In the genomic region with DNA sequence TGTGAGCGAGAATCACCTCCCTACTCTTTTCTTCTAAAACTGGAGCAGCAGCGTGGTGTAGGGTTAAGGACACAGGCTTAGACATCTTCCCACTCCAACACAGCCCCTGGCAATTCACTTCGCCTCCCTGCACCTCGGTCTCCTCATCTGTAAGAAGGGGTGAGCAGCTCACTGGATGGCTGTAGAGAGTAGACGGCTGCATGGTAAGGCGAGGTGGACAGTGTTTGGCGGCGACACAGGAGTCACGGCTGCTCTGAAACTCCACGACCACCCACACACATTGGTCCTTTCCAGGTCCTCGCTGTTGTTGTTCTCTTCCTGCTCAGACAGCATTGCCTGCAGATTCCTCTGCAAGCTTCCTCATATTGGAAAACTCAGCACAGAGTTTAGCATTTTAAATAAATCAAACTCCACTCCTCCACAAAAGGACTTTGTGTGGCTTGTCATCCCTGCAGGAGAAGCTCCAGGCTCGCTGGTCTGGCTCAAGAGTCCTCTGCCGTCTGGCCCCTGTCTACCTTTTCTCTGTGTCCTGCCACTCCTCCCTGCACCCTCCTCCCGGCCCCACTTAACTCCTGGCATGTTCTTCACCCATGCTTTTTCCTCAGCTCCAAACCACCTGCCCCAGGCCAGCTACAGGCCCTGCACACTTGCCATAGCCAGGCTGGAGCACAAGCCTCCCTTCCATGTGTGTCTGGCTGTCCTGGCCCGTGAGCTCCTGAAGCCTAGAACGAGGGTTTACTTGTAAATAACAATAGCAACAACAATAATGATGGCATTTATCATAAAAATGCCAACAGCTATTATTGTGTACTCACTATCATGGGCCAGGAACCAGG, we compare ENCODE assay signal across 14 cellular contexts. TPM values are rescaled to one million over a fixed set of nuclear protein-coding genes. Genes with fewer than 3 reads are reported as not detected.
DNase-seq lines count a peak whose midpoint lies in the region; ATAC-seq and TF ChIP-seq lines count a peak whose summit lies in the region.
"Had no signal": no experiment of that assay in that cellular context is flagged by ENCODE, and none has a peak within 500 bp of the region (broad histone marks: within the 10 kb centered on the region; RNA-seq: fewer than 3 reads in every experiment).

No MANE protein-coding gene starts in this region.

- H3K27me3 Mint-ChIP-seq in activated naive CD8-positive, alpha-beta T cell treated with anti-CD3 and anti-CD28 coated beads, Interleukin-2, amount 10 ng/mL, durations not matched to agents 7 days and 5 days, result no peaks in the 10 kb centered on the region
- no peaks in the 10 kb centered on the region for H3K27me3 Mint-ChIP-seq in activated naive CD8-positive, alpha-beta T cell treated with anti-CD3 and anti-CD28 coated beads, Interleukin-2, amount 50 U/mL, for 24 hours
- peaks cover 46% of the 10 kb centered on the region for H3K27me3 Mint-ChIP-seq in progenitor cell of endocrine pancreas

- no peaks in the 10 kb centered on the region for H3K4me1 Mint-ChIP-seq in activated naive CD8-positive, alpha-beta T cell treated with anti-CD3 and anti-CD28 coated beads, Interleukin-2, amount 10 ng/mL, durations not matched to agents 7 days and 5 days
- H3K4me1 Mint-ChIP-seq in activated naive CD8-positive, alpha-beta T cell treated with anti-CD3 and anti-CD28 coated beads, Interleukin-2, amount 50 U/mL, for 24 hours, result no peaks in the 10 kb centered on the region
- no peaks in the 10 kb centered on the region for H3K4me1 Mint-ChIP-seq in progenitor cell of endocrine pancreas (ENCODE audit: low read depth)

- peak overlapping the region; percentile 30 for H3K27ac Mint-ChIP-seq in activated naive CD8-positive, alpha-beta T cell treated with anti-CD3 and anti-CD28 coated beads, Interleukin-2, amount 10 ng/mL, durations not matched to agents 7 days and 5 days
- no peak overlapping the region for H3K27ac Mint-ChIP-seq in activated naive CD8-positive, alpha-beta T cell treated with anti-CD3 and anti-CD28 coated beads, Interleukin-2, amount 50 U/mL, for 24 hours
- H3K27ac Mint-ChIP-seq in progenitor cell of endocrine pancreas, result peak overlapping the region; percentile 84
- H3K27ac Mint-ChIP-seq: CD4-positive, alpha-beta T cell; GM23338 had no signal

- no peak overlapping the region for H3K27ac ChIP-seq in coronary artery
- H3K27ac ChIP-seq: 22Rv1 had no signal

- no peak overlapping the region for H3K4me3 ChIP-seq in coronary artery
- H3K4me3 ChIP-seq: GM23338 had no signal

- no peak for DNase-seq in activated naive CD8-positive, alpha-beta T cell treated with anti-CD3 and anti-CD28 coated beads, Interleukin-2, amount 10 ng/mL, durations not matched to agents 7 days and 5 days
- no peak for DNase-seq in activated naive CD8-positive, alpha-beta T cell treated with anti-CD3 and anti-CD28 coated beads, Interleukin-2, amount 50 U/mL, for 24 hours
- DNase-seq in coronary artery (ENCODE audit: low spot score) (peak; percentile 22), islet precursor cell (peak; percentile 51), progenitor cell of endocrine pancreas (ENCODE audit: low spot score, unreplicated experiment) (no peak), NCI-H526 (lab: John Stamatoyannopoulos, UW) (no peak), CD1c-positive myeloid dendritic cell (ENCODE audit: extremely low spot score) (no peak)
- DNase-seq: C1 segment of cervical spinal cord; Caco-2; CD4-positive, alpha-beta T cell; H7 had no signal

- TF ChIP-seq CTCF in coronary artery (IDR thresholded peaks at IDR 0.05) (no peak), progenitor cell of endocrine pancreas (IDR thresholded peaks at IDR 0.05; ENCODE audit: unreplicated experiment) (no peak)

- ATAC-seq in activated naive CD8-positive, alpha-beta T cell treated with anti-CD3 and anti-CD28 coated beads, Interleukin-2, amount 10 ng/mL, durations not matched to agents 7 days and 5 days (ENCODE audit: low read depth), result no peak
- ATAC-seq in activated naive CD8-positive, alpha-beta T cell treated with anti-CD3 and anti-CD28 coated beads, Interleukin-2, amount 50 U/mL, for 24 hours, result no peak
- ATAC-seq in HG02973 (IDR thresholded peaks at IDR 0.05; ENCODE audit: unreplicated experiment), result no peak
- ATAC-seq: GM23338 had no signal

- POLR2A ChIA-PET in activated naive CD8-positive, alpha-beta T cell treated with anti-CD3 and anti-CD28 coated beads, Interleukin-2, amount 10 ng/mL, durations not matched to agents 7 days and 5 days (lab: Charles Lee), result no interaction called here

- H3K36me3 Mint-ChIP-seq in activated naive CD8-positive, alpha-beta T cell treated with anti-CD3 and anti-CD28 coated beads, Interleukin-2, amount 10 ng/mL, durations not matched to agents 7 days and 5 days, result no peaks in the 10 kb centered on the region
- no peaks in the 10 kb centered on the region for H3K36me3 Mint-ChIP-seq in activated naive CD8-positive, alpha-beta T cell treated with anti-CD3 and anti-CD28 coated beads, Interleukin-2, amount 50 U/mL, for 24 hours (ENCODE audit: low read depth)
- no peaks in the 10 kb centered on the region for H3K36me3 Mint-ChIP-seq in progenitor cell of endocrine pancreas (ENCODE audit: insufficient read depth)

- H3K4me3 Mint-ChIP-seq in activated naive CD8-positive, alpha-beta T cell treated with anti-CD3 and anti-CD28 coated beads, Interleukin-2, amount 10 ng/mL, durations not matched to agents 7 days and 5 days, result no peak overlapping the region
- H3K4me3 Mint-ChIP-seq in activated naive CD8-positive, alpha-beta T cell treated with anti-CD3 and anti-CD28 coated beads, Interleukin-2, amount 50 U/mL, for 24 hours, result no peak overlapping the region
- no peak overlapping the region for H3K4me3 Mint-ChIP-seq in progenitor cell of endocrine pancreas (ENCODE audit: low read depth)
- H3K4me3 Mint-ChIP-seq: CD4-positive, alpha-beta T cell; GM23338 had no signal

- no peaks in the 10 kb centered on the region for H3K9me3 Mint-ChIP-seq in activated naive CD8-positive, alpha-beta T cell treated with anti-CD3 and anti-CD28 coated beads, Interleukin-2, amount 10 ng/mL, durations not matched to agents 7 days and 5 days
- no peaks in the 10 kb centered on the region for H3K9me3 Mint-ChIP-seq in activated naive CD8-positive, alpha-beta T cell treated with anti-CD3 and anti-CD28 coated beads, Interleukin-2, amount 50 U/mL, for 24 hours
- no peaks in the 10 kb centered on the region for H3K9me3 Mint-ChIP-seq in progenitor cell of endocrine pancreas (ENCODE audit: low read depth)
- H3K9me3 Mint-ChIP-seq: CD4-positive, alpha-beta T cell; GM23338 had no signal

RNA-seq across cellular contexts. Expression of a gene that starts 41.3 kb away (rescaled TPM):
- not detected for total RNA-seq in activated naive CD8-positive, alpha-beta T cell treated with anti-CD3 and anti-CD28 coated beads, Interleukin-2, amount 10 ng/mL, durations not matched to agents 7 days and 5 days
- 17.6 and 18.2 TPM in 2 replicates for total RNA-seq in progenitor cell of endocrine pancreas
- total RNA-seq: Caco-2; CD4-positive, alpha-beta T cell had no signal

Comparison
In these comparisons a context has a peak if more than half of its experiments do, and no peak if none do; other contexts are left out.
1. DNase-seq: peak in coronary artery (single experiment) and islet precursor cell (single experiment); none in activated naive CD8-positive, alpha-beta T cell treated with anti-CD3 and anti-CD28 coated beads, Interleukin-2, amount 10 ng/mL, durations not matched to agents 7 days and 5 days (single experiment), activated naive CD8-positive, alpha-beta T cell treated with anti-CD3 and anti-CD28 coated beads, Interleukin-2, amount 50 U/mL, for 24 hours (single experiment), progenitor cell of endocrine pancreas (single experiment), NCI-H526 (0 of 2) and CD1c-positive myeloid dendritic cell (single experiment).
2. RNA of a gene that starts 41.3 kb away (total RNA-seq): 17.6 to 18.2 TPM in progenitor cell of endocrine pancreas; not detected in activated naive CD8-positive, alpha-beta T cell treated with anti-CD3 and anti-CD28 coated beads, Interleukin-2, amount 10 ng/mL, durations not matched to agents 7 days and 5 days; every median in the first group is over 10 times any median in the second.